ENCODE assay signal across 17 cellular contexts in the genomic region with DNA sequence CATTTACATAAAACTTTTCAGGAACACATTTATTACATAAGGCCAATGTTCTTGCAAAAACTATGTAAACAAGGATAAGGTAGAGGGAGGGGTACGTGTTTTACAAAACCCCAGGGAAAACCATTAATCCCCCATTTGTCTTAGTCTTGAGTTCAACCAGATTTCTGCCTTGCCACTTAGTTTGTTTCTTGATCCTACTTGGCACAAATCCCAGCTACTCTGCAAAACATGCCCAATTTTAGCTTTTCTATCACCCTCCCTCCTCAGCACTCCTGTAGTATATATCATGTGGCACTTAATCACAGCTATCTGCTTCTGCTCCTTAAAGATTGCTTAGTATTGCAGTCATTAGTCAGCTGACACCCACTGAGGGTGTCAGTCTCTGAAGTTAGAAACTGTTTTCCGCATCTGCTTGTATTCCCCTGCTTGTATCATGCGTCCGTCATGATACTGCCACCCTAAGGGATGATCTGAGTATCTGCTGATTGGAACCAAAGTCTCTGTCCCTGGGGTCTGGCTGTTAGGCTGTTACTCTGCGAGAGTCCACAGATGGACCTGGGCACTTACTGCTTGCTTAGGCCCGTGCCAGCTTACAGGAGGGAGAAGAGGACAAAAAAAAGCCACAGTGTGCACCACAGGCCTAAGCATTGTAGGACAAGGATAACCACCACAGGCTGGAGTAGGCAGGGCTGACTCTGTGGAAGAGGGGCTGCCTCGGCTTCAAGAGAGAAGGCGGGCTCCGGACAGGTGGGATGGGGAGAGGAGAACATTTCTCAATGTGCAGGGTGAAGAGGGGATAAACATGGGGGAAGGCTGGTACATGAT.
DNase-seq lines count a peak whose midpoint lies in the region; ATAC-seq and TF ChIP-seq lines count a peak whose summit lies in the region.
"Had no signal": no experiment of that assay in that cellular context is flagged by ENCODE, and none has a peak within 500 bp of the region (broad histone marks: within the 10 kb centered on the region; RNA-seq: fewer than 3 reads in every experiment).

No MANE protein-coding gene starts in this region.

- H3K4me3 Mint-ChIP-seq in chondrocyte (ENCODE audit: unreplicated experiment) = no peak overlapping the region
- H3K4me3 Mint-ChIP-seq: activated CD4-positive, alpha-beta T cell treated with anti-CD3 and anti-CD28 coated beads, Interleukin-2, amount 10 ng/mL, durations not matched to agents 24 days and 14 days; T-helper 1 cell treated with Interleukin-12 subunit alpha and Interleukin-12 subunit beta and Interleukin-4 antibody, amounts not matched to agents 30 μg/mL and 1 μg/mL, for 36 hours had no signal

- H3K36me3 ChIP-seq in left ventricle myocardium inferior = peaks cover 100% of the 10 kb centered on the region
- peaks cover 5 to 100% (median 90%) of the 10 kb centered on the region in 9 donors for H3K36me3 ChIP-seq in heart right ventricle
- H3K36me3 ChIP-seq: neutrophil had no signal

- ATAC-seq in heart right ventricle = no peak
- ATAC-seq: HepG2 had no signal

- H3K36me3 Mint-ChIP-seq in chondrocyte (ENCODE audit: low read depth) = peaks cover 40% of the 10 kb centered on the region

- no peaks in the 10 kb centered on the region for H3K27me3 ChIP-seq in left ventricle myocardium inferior (ENCODE audit: low read depth)
- no peaks in the 10 kb centered on the region for H3K27me3 ChIP-seq in heart right ventricle
- H3K27me3 ChIP-seq: ascending aorta, neutrophil had no signal

- H3K4me3 ChIP-seq in left ventricle myocardium inferior (no peak overlapping the region), heart right ventricle (no peak overlapping the region)
- H3K4me3 ChIP-seq: ascending aorta had no signal

- TF ChIP-seq CTCF in left ventricle myocardium inferior (IDR thresholded peaks at IDR 0.05; ENCODE audit: borderline replicate concordance) (no peak), heart right ventricle (IDR thresholded peaks at IDR 0.05) (no peak), chondrocyte (IDR thresholded peaks at IDR 0.05) (no peak)

- H3K27me3 Mint-ChIP-seq in chondrocyte (ENCODE audit: low read depth) = no peaks in the 10 kb centered on the region
- H3K27me3 Mint-ChIP-seq: activated CD4-positive, alpha-beta T cell treated with anti-CD3 and anti-CD28 coated beads, Interleukin-2, amount 10 ng/mL, durations not matched to agents 24 days and 14 days had no signal

- peak overlapping the region; percentile 63 for H3K27ac ChIP-seq in left ventricle myocardium inferior (replicated peaks)
- peak overlapping the region in 1 of 10 donors; percentile 30 for H3K27ac ChIP-seq in heart right ventricle
- H3K27ac ChIP-seq: neutrophil had no signal

- H3K27ac Mint-ChIP-seq in chondrocyte (ENCODE audit: unreplicated experiment) = peak overlapping the region; percentile 46
- H3K27ac Mint-ChIP-seq: activated CD4-positive, alpha-beta T cell treated with anti-CD3 and anti-CD28 coated beads, Interleukin-2, amount 10 ng/mL, durations not matched to agents 24 days and 14 days; T-helper 1 cell treated with Interleukin-12 subunit alpha and Interleukin-12 subunit beta and Interleukin-4 antibody, amounts not matched to agents 30 μg/mL and 1 μg/mL, for 36 hours had no signal

- no peaks in the 10 kb centered on the region for H3K9me3 Mint-ChIP-seq in chondrocyte (ENCODE audit: low read depth)
- H3K9me3 Mint-ChIP-seq: activated CD4-positive, alpha-beta T cell treated with anti-CD3 and anti-CD28 coated beads, Interleukin-2, amount 10 ng/mL, durations not matched to agents 24 days and 14 days; T-helper 1 cell treated with Interleukin-12 subunit alpha and Interleukin-12 subunit beta and Interleukin-4 antibody, amounts not matched to agents 30 μg/mL and 1 μg/mL, for 36 hours had no signal

- H3K4me1 ChIP-seq in left ventricle myocardium inferior (peaks cover 59% of the 10 kb centered on the region), heart right ventricle (peaks cover 0 to 64% (median 13%) of the 10 kb centered on the region in 9 donors)

- in situ Hi-C loops in ACHN (cut with HindIII; ENCODE audit: low pct_ligation_motif_present, low pct_unique_long_range_greater_than_20kb, low sequenced_read_pairs) = no loop called here

- peaks cover 10% of the 10 kb centered on the region for H3K4me1 Mint-ChIP-seq in chondrocyte (ENCODE audit: low read depth)
- H3K4me1 Mint-ChIP-seq: activated CD4-positive, alpha-beta T cell treated with anti-CD3 and anti-CD28 coated beads, Interleukin-2, amount 10 ng/mL, durations not matched to agents 24 days and 14 days had no signal

- WGBS in heart right ventricle, 2 donors = 65 to 85% methylated on average over 9 of the region's 9 CpGs

- H3K9me3 ChIP-seq in left ventricle myocardium inferior (replicated peaks) (no peaks in the 10 kb centered on the region), heart right ventricle (no peaks in the 10 kb centered on the region)
- H3K9me3 ChIP-seq: ascending aorta, neutrophil had no signal

- intact Hi-C loops in left ventricle myocardium inferior (cut with micrococcal nuclease) (no loop called here), heart right ventricle (cut with DNase I) (loop anchor here in 6 of 10 donors (5.0 to 10.0 kb wide), 4 partner anchors 75 to 515 kb away; no protein-coding TSS in a partner anchor)

- DNase-seq in left ventricle myocardium inferior = no peak
- DNase-seq in heart right ventricle = no peak
- DNase-seq in chondrocyte (ENCODE audit: low spot score) = no peak
- peak; percentile 41 for DNase-seq in islet precursor cell
- no peak for DNase-seq in GDM1 (lab: John Stamatoyannopoulos, UW)
- DNase-seq in cerebellar nuclear complex (lab: John Stamatoyannopoulos, UW) = no peak
- no peak for DNase-seq in stimulated activated CD4-positive, alpha-beta T cell treated with anti-CD3 and anti-CD28 coated beads, Interleukin-4, amount 100 ng/mL, for 24 hours
- no peak for DNase-seq in ACHN
- DNase-seq: activated CD4-positive, alpha-beta T cell treated with anti-CD3 and anti-CD28 coated beads, Interleukin-2, amount 10 ng/mL, durations not matched to agents 24 days and 14 days; DMS153; NCI-H1105 treated with DMSO at 0.1 percent for 48 hours; NCI-H526 treated with DMSO at 0.1 percent for 48 hours; substantia nigra had no signal
